In genomic region chr17:48012151-48012520, GRCh38 we compare ENCODE assay signal across 8 cellular contexts. TPM values are rescaled to one million over a fixed set of nuclear protein-coding genes. Genes with fewer than 3 reads are reported as not detected.
A peak's percentile ranks its signal among the peaks of the same experiment; 100 is the strongest.
DNase-seq lines count a peak whose midpoint lies in the region; ATAC-seq and TF ChIP-seq lines count a peak whose summit lies in the region.

No MANE protein-coding gene starts in this region.

- H3K27ac ChIP-seq in HEK293 (ENCODE audit: extremely low read depth, low read depth, low read length) (no peak overlapping the region), fibroblast of lung (ENCODE audit: insufficient read depth, low read length) (no peak overlapping the region)

- H3K4me1 ChIP-seq in HEK293 (ENCODE audit: control insufficient read depth, insufficient read depth, low read length) (peaks cover 7% of the 10 kb centered on the region), fibroblast of lung (ENCODE audit: control insufficient read depth, extremely low read depth, insufficient read depth, low read length) (no peaks in the 10 kb centered on the region)

- no peaks in the 10 kb centered on the region for H3K9me3 Mint-ChIP-seq in osteocyte (ENCODE audit: unreplicated experiment)

- no peak overlapping the region for H3K27ac Mint-ChIP-seq in osteocyte (ENCODE audit: unreplicated experiment)

- peaks cover 20% of the 10 kb centered on the region for H3K27me3 Mint-ChIP-seq in osteocyte (ENCODE audit: unreplicated experiment)

- no peaks in the 10 kb centered on the region for H3K36me3 Mint-ChIP-seq in osteocyte (ENCODE audit: unreplicated experiment)

- CTCF ChIA-PET in HEK293 (lab: Yijun Ruan, JAX), result interaction anchor here (0.6 to 15.5 kb wide), 16 partner anchors 7 to 164 kb away, joined by 3 to 386 read pairs (median 7); partner anchors contain the start of genes CDK5RAP3, PNPO and SP2

- ATAC-seq in HG03520 (IDR thresholded peaks at IDR 0.05; ENCODE audit: unreplicated experiment), result no peak

- TF ChIP-seq CTCF in AG09309 (IDR thresholded peaks at IDR 0.05; ENCODE audit: control insufficient read depth, insufficient read depth, low read depth, low read length, missing control alignments) (no peak), HEK293 (tag by site-specific recombination; IDR thresholded peaks at IDR 0.05) (peak; percentile 39; the same call in 1 of the 2 replicates), fibroblast of lung (conservative IDR thresholded peaks at IDR 0.05 in 1 of 2, IDR thresholded peaks at IDR 0.05 in 1 of 2; ENCODE audit: low read depth in 1 of 2, low read length in 2 of 2) (no peak), osteocyte (IDR thresholded peaks at IDR 0.05) (peak; percentile 13)

- peak overlapping the region; percentile 71 for H3K4me3 Mint-ChIP-seq in osteocyte (ENCODE audit: unreplicated experiment)

- H3K79me2 ChIP-seq in fibroblast of lung (ENCODE audit: control insufficient read depth, insufficient read depth, low read length), result no peaks in the 10 kb centered on the region

- H3K27me3 ChIP-seq in fibroblast of lung (ENCODE audit: control insufficient read depth, insufficient read depth, low read length), result peaks cover 14% of the 10 kb centered on the region

- no peak for DNase-seq in AG09309 (ENCODE audit: low read depth)
- DNase-seq in NCI-H69 (lab: John Stamatoyannopoulos, UW), result peak; percentile 99
- peak; percentile 41 for DNase-seq in activated T-cell treated with anti-CD3 and anti-CD28 coated beads for 24 hours (ENCODE audit: low read depth)
- no peak for DNase-seq in fibroblast of lung (ENCODE audit: low read depth in 2 of 2)
- DNase-seq in osteocyte (ENCODE audit: extremely low spot score, unreplicated experiment), result no peak
- no peak for DNase-seq in COLO829 (ENCODE audit: low spot score)

- H3K36me3 ChIP-seq in HEK293 (ENCODE audit: control insufficient read depth in 2 of 2, insufficient read depth in 1 of 2, low read length in 2 of 2) (no peaks in the 10 kb centered on the region), fibroblast of lung (ENCODE audit: control insufficient read depth, insufficient read depth, low read length) (no peaks in the 10 kb centered on the region)

- POLR2A ChIA-PET in HEK293 (lab: Yijun Ruan, JAX), result interaction anchor here (0.6 to 2.5 kb wide), 6 partner anchors 11 to 71 kb away, joined by 3 to 12 read pairs (median 4); partner anchors contain the start of genes CDK5RAP3, PNPO and PRR15L

- no peak overlapping the region for H3K9ac ChIP-seq in fibroblast of lung (ENCODE audit: insufficient read depth, low read length)

- peaks cover 10% of the 10 kb centered on the region for H3K4me1 Mint-ChIP-seq in osteocyte (ENCODE audit: unreplicated experiment)

- H3K4me2 ChIP-seq in fibroblast of lung (ENCODE audit: extremely low read depth, insufficient read depth, low read length), result peak overlapping the region; percentile 67

- no peaks in the 10 kb centered on the region for H3K9me3 ChIP-seq in HEK293 (ENCODE audit: control insufficient read depth, insufficient read depth, low read depth, low read length)
- H3K9me3 ChIP-seq in fibroblast of lung (ENCODE audit: control insufficient read depth, insufficient read depth, low read depth, low read length), result no peaks in the 10 kb centered on the region

- H3K4me3 ChIP-seq in AG09309 (ENCODE audit: control insufficient read depth, low read depth, low read length) (peak overlapping the region; percentile 29), HEK293 (ENCODE audit: low read depth, low read length) (peak overlapping the region; percentile 27), fibroblast of lung (replicated peaks in 1 of 4; ENCODE audit: control extremely low read depth in 1 of 4, insufficient read depth in 1 of 4, low read depth in 3 of 4, low read length in 4 of 4) (peak overlapping the region; percentile 1 to 55 (median 40))

- H2AFZ ChIP-seq in fibroblast of lung (ENCODE audit: low read length), result no peak overlapping the region

- no peaks in the 10 kb centered on the region for H4K20me1 ChIP-seq in fibroblast of lung (ENCODE audit: control insufficient read depth, extremely low read depth, insufficient read depth, low read length)

TF ChIP-seq in HEK293, 187 proteins besides CTCF, POLR2A, EP300 and RAD21 (continues in another document):
- TF ChIP-seq GLIS2 (tag by site-specific recombination; IDR thresholded peaks at IDR 0.05) (peak; percentile 24; the same call in 1 of the 2 replicates), ZNF600 (tag by site-specific recombination; IDR thresholded peaks at IDR 0.05) (0 out of 2 replicates have a peak, but pooled peaks have one; percentile 72), SP7 (tag by site-specific recombination; IDR thresholded peaks at IDR 0.05) (peak; percentile 18), TRIM28 (IDR thresholded peaks at IDR 0.05; ENCODE audit: borderline replicate concordance, low read length) (no peak), ZNF121 (tag by site-specific recombination; IDR thresholded peaks at IDR 0.05) (no peak), GLIS1 (tag by site-specific recombination; IDR thresholded peaks at IDR 0.05) (peak; percentile 84), ZNF311 (tag by site-specific recombination; IDR thresholded peaks at IDR 0.05; ENCODE audit: borderline replicate concordance) (no peak), ZBTB8A (tag by site-specific recombination; IDR thresholded peaks at IDR 0.05) (0 out of 2 replicates have a peak, but pooled peaks have one; percentile 37), ZNF10 (tag by site-specific recombination; IDR thresholded peaks at IDR 0.05) (no peak), ZSCAN18 (tag by site-specific recombination; IDR thresholded peaks at IDR 0.05) (no peak), ZIC2 (tag by site-specific recombination; IDR thresholded peaks at IDR 0.05) (peak; percentile 43), ZNF549 (tag by site-specific recombination; IDR thresholded peaks at IDR 0.05) (no peak), ZNF16 (tag by site-specific recombination; IDR thresholded peaks at IDR 0.05; ENCODE audit: low read depth) (no peak), SP2 (tag by site-specific recombination; IDR thresholded peaks at IDR 0.05) (peak; percentile 21)
- TF ChIP-seq, protein P1, sequence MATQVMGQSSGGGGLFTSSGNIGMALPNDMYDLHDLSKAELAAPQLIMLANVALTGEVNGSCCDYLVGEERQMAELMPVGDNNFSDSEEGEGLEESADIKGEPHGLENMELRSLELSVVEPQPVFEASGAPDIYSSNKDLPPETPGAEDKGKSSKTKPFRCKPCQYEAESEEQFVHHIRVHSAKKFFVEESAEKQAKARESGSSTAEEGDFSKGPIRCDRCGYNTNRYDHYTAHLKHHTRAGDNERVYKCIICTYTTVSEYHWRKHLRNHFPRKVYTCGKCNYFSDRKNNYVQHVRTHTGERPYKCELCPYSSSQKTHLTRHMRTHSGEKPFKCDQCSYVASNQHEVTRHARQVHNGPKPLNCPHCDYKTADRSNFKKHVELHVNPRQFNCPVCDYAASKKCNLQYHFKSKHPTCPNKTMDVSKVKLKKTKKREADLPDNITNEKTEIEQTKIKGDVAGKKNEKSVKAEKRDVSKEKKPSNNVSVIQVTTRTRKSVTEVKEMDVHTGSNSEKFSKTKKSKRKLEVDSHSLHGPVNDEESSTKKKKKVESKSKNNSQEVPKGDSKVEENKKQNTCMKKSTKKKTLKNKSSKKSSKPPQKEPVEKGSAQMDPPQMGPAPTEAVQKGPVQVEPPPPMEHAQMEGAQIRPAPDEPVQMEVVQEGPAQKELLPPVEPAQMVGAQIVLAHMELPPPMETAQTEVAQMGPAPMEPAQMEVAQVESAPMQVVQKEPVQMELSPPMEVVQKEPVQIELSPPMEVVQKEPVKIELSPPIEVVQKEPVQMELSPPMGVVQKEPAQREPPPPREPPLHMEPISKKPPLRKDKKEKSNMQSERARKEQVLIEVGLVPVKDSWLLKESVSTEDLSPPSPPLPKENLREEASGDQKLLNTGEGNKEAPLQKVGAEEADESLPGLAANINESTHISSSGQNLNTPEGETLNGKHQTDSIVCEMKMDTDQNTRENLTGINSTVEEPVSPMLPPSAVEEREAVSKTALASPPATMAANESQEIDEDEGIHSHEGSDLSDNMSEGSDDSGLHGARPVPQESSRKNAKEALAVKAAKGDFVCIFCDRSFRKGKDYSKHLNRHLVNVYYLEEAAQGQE (tag by site-specific recombination; IDR thresholded peaks at IDR 0.05), result no peak

RNA-seq across cellular contexts. Expression of gene COPZ2, which starts 25.5 kb away (rescaled TPM):
- total RNA-seq in fibroblast of lung (49.8 and 63.1 TPM in 2 replicates), osteocyte (49.4 and 53.4 TPM in 2 replicates)
- 97.9 and 104 TPM in 2 replicates for polyA plus RNA-seq in fibroblast of lung
- 130 and 148 TPM in 2 replicates for polyA plus RNA-seq in fibroblast of lung (2012)
- 61.9 and 91.5 TPM in 2 replicates for polyA minus RNA-seq in fibroblast of lung (ENCODE audit: low replicate concordance)

RNA-seq across cellular contexts. Expression of gene NFE2L1, which starts 36.0 kb away (rescaled TPM):
- 90.4 and 162 TPM in 2 replicates for total RNA-seq in fibroblast of lung
- polyA plus RNA-seq in fibroblast of lung, result 170 and 200 TPM in 2 replicates
- polyA plus RNA-seq in fibroblast of lung (2012), result 119 and 162 TPM in 2 replicates
- polyA minus RNA-seq in fibroblast of lung (ENCODE audit: low replicate concordance), result 172 and 227 TPM in 2 replicates
- total RNA-seq in osteocyte, result 250 and 278 TPM in 2 replicates

RNA-seq across cellular contexts. Expression of gene CDK5RAP3, which starts 41.2 kb away (rescaled TPM):
- total RNA-seq in fibroblast of lung, result 72.2 and 118 TPM in 2 replicates
- 57.1 and 58.1 TPM in 2 replicates for polyA plus RNA-seq in fibroblast of lung
- polyA plus RNA-seq in fibroblast of lung (2012), result 76.4 and 78.4 TPM in 2 replicates
- polyA minus RNA-seq in fibroblast of lung (ENCODE audit: low replicate concordance), result 22.1 and 73.3 TPM in 2 replicates
- total RNA-seq in osteocyte, result 136 and 148 TPM in 2 replicates

RNA-seq across cellular contexts. Expression of gene PRR15L, which starts 54.5 kb away (rescaled TPM):
- not detected in 2 replicates for total RNA-seq in fibroblast of lung
- polyA plus RNA-seq in fibroblast of lung, result not detected in 2 replicates
- 0.07 TPM in 1 of 2 replicates, not detected in the other for polyA plus RNA-seq in fibroblast of lung (2012)
- polyA minus RNA-seq in fibroblast of lung (ENCODE audit: low replicate concordance), result not detected in 2 replicates
- not detected in 2 replicates for total RNA-seq in osteocyte

Comparison
In these comparisons a context has a peak if more than half of its experiments do, and no peak if none do; other contexts are left out.
1. DNase-seq: peak in NCI-H69 (single experiment) and activated T-cell treated with anti-CD3 and anti-CD28 coated beads for 24 hours (single experiment); none in AG09309 (single experiment), fibroblast of lung (0 of 2), osteocyte (single experiment) and COLO829 (single experiment).
2. CTCF ChIP-seq: peak in HEK293 (single experiment) and osteocyte (single experiment); none in AG09309 (single experiment) and fibroblast of lung (0 of 2).
3. Peak in every context shown above with its lines, with median percentiles within 50 percentile points of each other: H3K4me3 ChIP-seq.